8 cellular contexts compared by ENCODE assay signal in the genomic region with DNA sequence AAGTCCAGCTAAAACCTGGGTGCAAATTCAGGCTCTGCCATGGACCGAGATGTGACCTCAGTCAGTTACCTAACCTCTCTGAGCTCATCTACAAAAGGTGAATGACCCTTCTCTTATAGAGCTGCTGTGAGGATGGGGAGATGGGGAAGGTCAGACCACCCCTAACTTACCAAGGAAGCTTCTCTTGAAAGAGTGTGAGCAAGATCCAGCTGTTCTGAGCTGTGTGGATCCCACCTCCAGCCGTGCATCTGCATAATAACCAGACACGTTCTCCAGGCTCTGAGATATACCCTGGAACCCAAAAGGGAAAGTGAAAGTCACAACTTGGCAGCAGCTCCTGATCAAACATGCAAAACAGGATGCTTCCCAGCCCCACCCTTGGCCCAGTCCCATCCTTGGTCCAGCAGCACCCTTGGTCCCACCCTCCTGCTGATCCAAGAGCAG. TPM values are rescaled to one million over a fixed set of nuclear protein-coding genes. Genes with fewer than 3 reads are reported as not detected.
DNase-seq lines count a peak whose midpoint lies in the region; ATAC-seq and TF ChIP-seq lines count a peak whose summit lies in the region.

A gene with protein sequence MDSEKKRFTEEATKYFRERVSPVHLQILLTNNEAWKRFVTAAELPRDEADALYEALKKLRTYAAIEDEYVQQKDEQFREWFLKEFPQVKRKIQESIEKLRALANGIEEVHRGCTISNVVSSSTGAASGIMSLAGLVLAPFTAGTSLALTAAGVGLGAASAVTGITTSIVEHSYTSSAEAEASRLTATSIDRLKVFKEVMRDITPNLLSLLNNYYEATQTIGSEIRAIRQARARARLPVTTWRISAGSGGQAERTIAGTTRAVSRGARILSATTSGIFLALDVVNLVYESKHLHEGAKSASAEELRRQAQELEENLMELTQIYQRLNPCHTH (minus strand): TSS at position 257 of the 444 bp plus-strand sequence. CDS start 11,700 bp downstream, outside the sequence.

- DNase-seq in EL = peak; percentile 53
- DNase-seq in PC-3 = peak; percentile 29
- DNase-seq in breast epithelium (ENCODE audit: low spot score in 2 of 2) = peak in 1 of 2 donors; percentile 61
- DNase-seq in lower lobe of right lung = peak; percentile 77
- no peak for DNase-seq in thoracic aorta (ENCODE audit: low spot score)
- DNase-seq in NCI-H1092 (lab: John Stamatoyannopoulos, UW) = no peak

- H3K9me2 ChIP-seq in PC-3 (replicated peaks; ENCODE audit: low read length) = no peaks in the 10 kb centered on the region

- POLR2A ChIA-PET in PC-3 (lab: Charles Lee; ENCODE audit: unreplicated experiment) = interaction anchor here (0.6 to 0.7 kb wide), 2 partner anchors 12 to 860 kb away, joined by 3 read pairs; no protein-coding TSS in a partner anchor

- no peaks in the 10 kb centered on the region for H3F3A ChIP-seq in PC-3 (ENCODE audit: low read length, unreplicated experiment)

- peak; percentile 15 for TF ChIP-seq POLR2A in breast epithelium (IDR thresholded peaks at IDR 0.05)

- H3K27ac ChIP-seq in PC-3 (ENCODE audit: low read length) (no peak within 1 kb of the TSS), breast epithelium (peak within 1 kb of the TSS; percentile 94 to 99), lower lobe of right lung (peak within 1 kb of the TSS; percentile 86), thoracic aorta (peak within 1 kb of the TSS; percentile 59 to 76)

- H2AFZ ChIP-seq in PC-3 (ENCODE audit: low read length) = no peak within 1 kb of the TSS

- no peaks in the 10 kb centered on the region for H3K36me3 ChIP-seq in PC-3 (ENCODE audit: low read depth, low read length)
- H3K36me3 ChIP-seq in breast epithelium = no peaks in the 10 kb centered on the region
- H3K36me3 ChIP-seq in lower lobe of right lung = no peaks in the 10 kb centered on the region
- H3K36me3 ChIP-seq in thoracic aorta = no peaks in the 10 kb centered on the region

- ATAC-seq in PC-3 (peak; percentile 22; the same call in 1 of the 2 replicates), lower lobe of right lung (peak; percentile 51 to 69), thoracic aorta (ENCODE audit: insufficient number of reproducible peaks, low FRiP score, low read depth) (peak; percentile 39), GM21529 (IDR thresholded peaks at IDR 0.05; ENCODE audit: unreplicated experiment) (no peak), HG02885 (IDR thresholded peaks at IDR 0.05; ENCODE audit: poor library complexity, unreplicated experiment) (no peak)

- H3K9me3 ChIP-seq in PC-3 (ENCODE audit: low read length) (no peaks in the 10 kb centered on the region), breast epithelium (no peaks in the 10 kb centered on the region), lower lobe of right lung (no peaks in the 10 kb centered on the region), thoracic aorta (no peaks in the 10 kb centered on the region)

- no peak within 1 kb of the TSS for H3K9ac ChIP-seq in PC-3 (ENCODE audit: low read length)

- no peaks in the 10 kb centered on the region for H4K20me1 ChIP-seq in PC-3 (ENCODE audit: low read length)

- intact Hi-C loops in PC-3 (cut with micrococcal nuclease) (no loop called here), breast epithelium (cut with DNase I; ENCODE audit: low total_unique reads) (no loop called here), lower lobe of right lung (cut with DNase I) (no loop called here)

- no peaks in the 10 kb centered on the region for H3K79me2 ChIP-seq in PC-3 (ENCODE audit: low read length)

- CTCF ChIA-PET in PC-3 (lab: Charles Lee) = interaction anchor here (0.5 to 0.6 kb wide), 2 partner anchors 110 to 317 kb away, joined by 3 to 12 read pairs; no protein-coding TSS in a partner anchor

- peaks cover 12% of the 10 kb centered on the region for H3K4me1 ChIP-seq in PC-3 (ENCODE audit: insufficient read depth, low read length)
- H3K4me1 ChIP-seq in breast epithelium = peaks cover 17 to 19% of the 10 kb centered on the region in 2 donors
- H3K4me1 ChIP-seq in lower lobe of right lung = peaks cover 90% of the 10 kb centered on the region
- peaks cover 33 to 67% of the 10 kb centered on the region in 2 donors for H3K4me1 ChIP-seq in thoracic aorta (ENCODE audit: control insufficient read depth in 1 of 2, low read depth in 2 of 2)

- H3K27me3 ChIP-seq in PC-3 (ENCODE audit: low read length) = no peaks in the 10 kb centered on the region
- H3K27me3 ChIP-seq in breast epithelium = no peaks in the 10 kb centered on the region
- H3K27me3 ChIP-seq in lower lobe of right lung (ENCODE audit: low read depth) = no peaks in the 10 kb centered on the region
- no peaks in the 10 kb centered on the region for H3K27me3 ChIP-seq in thoracic aorta (replicated peaks; ENCODE audit: insufficient read depth)

- H3K4me3 ChIP-seq in PC-3 (ENCODE audit: low read length) (no peak within 1 kb of the TSS), breast epithelium (peak within 1 kb of the TSS; percentile 45 to 69 (median 54)), lower lobe of right lung (peak within 1 kb of the TSS; percentile 65), thoracic aorta (peak within 1 kb of the TSS; percentile 69)

- no peak within 1 kb of the TSS for H3K4me2 ChIP-seq in PC-3 (ENCODE audit: low read length)

- BruUV-seq in PC-3 (replicated peaks; lab: Mats Ljungman, UMichigan) = no TSS peak

- TF ChIP-seq CTCF in PC-3 (conservative IDR thresholded peaks at IDR 0.05; ENCODE audit: low read depth, low read length) (no peak), breast epithelium (IDR thresholded peaks at IDR 0.05) (no peak), lower lobe of right lung (IDR thresholded peaks at IDR 0.05) (no peak), thoracic aorta (IDR thresholded peaks at IDR 0.05) (no peak)

RNA-seq across cellular contexts. Expression of the gene that starts here (rescaled TPM):
- total RNA-seq in PC-3 (2014; rRNA removed) (0.23 TPM in 1 of 2 replicates, not detected in the other), breast epithelium (100 to 1,000 TPM in 2 of 3 donors, 10 to 100 TPM in 1; 46.5 to 130 (median 101) TPM), lower lobe of right lung (77.0 TPM), thoracic aorta (100 to 1,000 TPM in 1 of 2 donors, 10 to 100 TPM in 1; 53.1 to 101 TPM)

Comparison
In these comparisons a context has a peak if more than half of its experiments do, and no peak if none do; other contexts are left out.
1. RNA of the gene that starts here (total RNA-seq): 53.1 to 101 TPM in thoracic aorta, 46.5 to 130 TPM in breast epithelium and 77.0 TPM in lower lobe of right lung (single experiment); 0.23 TPM in PC-3; every median in the first group is over 10 times any median in the second.
2. Peak in DNase-seq and ATAC-seq in PC-3; RNA of the gene not detected or under 1 TPM.
3. DNase-seq: peak in EL (single experiment) and lower lobe of right lung (single experiment); none in thoracic aorta (single experiment) and NCI-H1092 (single experiment).
4. ATAC-seq: peak in lower lobe of right lung (2 of 2) and thoracic aorta (single experiment); none in GM21529 (single experiment) and HG02885 (single experiment).